Comparison of ENCODE assay signal across 23 cellular contexts in genomic region chr13:48424212-48424611, GRCh38. TPM values are rescaled to one million over a fixed set of nuclear protein-coding genes. Genes with fewer than 3 reads are reported as not detected.
DNase-seq lines count a peak whose midpoint lies in the region; ATAC-seq, FAIRE-seq and TF ChIP-seq lines count a peak whose summit lies in the region.
"Had no signal": no experiment of that assay in that cellular context is flagged by ENCODE, and none has a peak within 500 bp of the region (broad histone marks: within the 10 kb centered on the region; RNA-seq: fewer than 3 reads in every experiment).

No MANE protein-coding gene starts in this region.

- FAIRE-seq in keratinocyte (lab: Jason Lieb, UNC) = peak; percentile 75
- FAIRE-seq: H1, HTR-8/SVneo had no signal

- H2AFZ ChIP-seq in mammary epithelial cell (ENCODE audit: low read depth, low read length) (no peak overlapping the region), keratinocyte (ENCODE audit: control insufficient read depth, low read length) (no peak overlapping the region)

- in situ Hi-C loops in mammary epithelial cell (cut with MboI; ENCODE audit: low sequenced_read_pairs in 2 of 2) = no loop called here

- TF ChIP-seq CTCF in mammary epithelial cell (conservative IDR thresholded peaks at IDR 0.05 in 1 of 2, IDR thresholded peaks at IDR 0.05 in 1 of 2; ENCODE audit: extremely low read depth in 1 of 2, insufficient read depth in 1 of 2, low read depth in 1 of 2, low read length in 2 of 2) (no peak), keratinocyte (optimal IDR thresholded peaks at IDR 0.05 in 1 of 3, IDR thresholded peaks at IDR 0.05 in 1 of 3, conservative IDR thresholded peaks at IDR 0.05 in 1 of 3; ENCODE audit: extremely low read depth in 1 of 3, insufficient read depth in 2 of 3, low read length in 3 of 3) (no peak), suprapubic skin (IDR thresholded peaks at IDR 0.05) (no peak)

- H3K79me2 ChIP-seq in mammary epithelial cell (ENCODE audit: insufficient read depth, low read length) (no peaks in the 10 kb centered on the region), keratinocyte (ENCODE audit: control insufficient read depth, insufficient read depth, low read length) (no peaks in the 10 kb centered on the region)

- no peak overlapping the region for H3K9ac ChIP-seq in mammary epithelial cell (ENCODE audit: insufficient read depth, low read length)
- H3K9ac ChIP-seq in keratinocyte (ENCODE audit: control insufficient read depth, extremely low read depth, insufficient read depth, low read length) = no peak overlapping the region

- intact Hi-C loops in mammary epithelial cell (cut with micrococcal nuclease) = no loop called here

- no peak for TF ChIP-seq POLR2A in suprapubic skin (IDR thresholded peaks at IDR 0.05)

- WGBS in mammary epithelial cell (ENCODE audit: low coverage, missing lambda C conversion rate) = 62% methylated on average over 3 of the region's 3 CpGs
- 57% methylated on average over 3 of the region's 3 CpGs for WGBS in suprapubic skin

- H3K27me3 ChIP-seq in mammary epithelial cell (ENCODE audit: insufficient read depth, low read length) (no peaks in the 10 kb centered on the region), keratinocyte (ENCODE audit: control insufficient read depth, extremely low read depth, insufficient read depth, low read length) (no peaks in the 10 kb centered on the region), suprapubic skin (no peaks in the 10 kb centered on the region)
- H3K27me3 ChIP-seq: BE2C had no signal

- peaks cover 11% of the 10 kb centered on the region for H3K9me3 ChIP-seq in mammary epithelial cell (replicated peaks; ENCODE audit: insufficient read depth, low read length)
- H3K9me3 ChIP-seq in keratinocyte (ENCODE audit: control insufficient read depth, low read depth, low read length) = peaks cover 4% of the 10 kb centered on the region
- H3K9me3 ChIP-seq in suprapubic skin = peaks cover 5% of the 10 kb centered on the region
- H3K9me3 ChIP-seq: BE2C had no signal

- BruUV-seq in mammary epithelial cell (replicated peaks; lab: Mats Ljungman, UMichigan) = no TSS peak

- peak; percentile 3 for DNase-seq in M059J (ENCODE audit: low read depth)
- DNase-seq in mammary epithelial cell = peak; percentile 66
- DNase-seq in epithelial cell of prostate (ENCODE audit: low read depth, low spot score) = peak; percentile 55
- DNase-seq in keratinocyte (ENCODE audit: low read depth, low spot score) = no peak
- no peak for DNase-seq in suprapubic skin (ENCODE audit: low spot score in 2 of 2)
- no peak for DNase-seq in activated gamma-delta T cell treated with Interleukin-2 at 50 U/mL for 16 hours
- DNase-seq: ACHN; BE2C; C1 segment of cervical spinal cord; CD4-positive, CD25-positive, alpha-beta regulatory T cell; CD8-positive, alpha-beta memory T cell; COR-L47; DMS 273 treated with DMSO at 0.1 percent for 48 hours; DMS53; DND-41; EL; H9; IMR-90 had no signal

- H3K4me2 ChIP-seq in mammary epithelial cell (ENCODE audit: insufficient read depth, low read depth, low read length) = no peak overlapping the region
- peak overlapping the region; percentile 37 for H3K4me2 ChIP-seq in keratinocyte (ENCODE audit: control insufficient read depth, extremely low read depth, insufficient read depth, low read depth, low read length)

- dilution Hi-C loops in mammary epithelial cell (cut with HindIII; ENCODE audit: low sequenced_read_pairs) = no loop called here
- dilution Hi-C loops in keratinocyte (cut with MboI; ENCODE audit: extremely low pct_ligation_motif_present, low sequenced_read_pairs) = no loop called here

- TF ChIP-seq EP300 in suprapubic skin (IDR thresholded peaks at IDR 0.05) = no peak

- H4K20me1 ChIP-seq in mammary epithelial cell (ENCODE audit: insufficient read depth, low read length) (no peaks in the 10 kb centered on the region), keratinocyte (ENCODE audit: control insufficient read depth, extremely low read depth, insufficient read depth, low read length) (no peaks in the 10 kb centered on the region)

- H3K27ac ChIP-seq in mammary epithelial cell (ENCODE audit: insufficient read depth, low read depth, low read length) = no peak overlapping the region
- H3K27ac ChIP-seq in epithelial cell of prostate = peak overlapping the region; percentile 34
- no peak overlapping the region for H3K27ac ChIP-seq in keratinocyte (ENCODE audit: control insufficient read depth, insufficient read depth, low read length)
- no peak overlapping the region for H3K27ac ChIP-seq in suprapubic skin

- ATAC-seq in GM19023 (IDR thresholded peaks at IDR 0.05; ENCODE audit: unreplicated experiment) = no peak
- ATAC-seq: GM12878 had no signal

- no peaks in the 10 kb centered on the region for H3K9me1 ChIP-seq in keratinocyte (ENCODE audit: control insufficient read depth, extremely low read depth, insufficient read depth, low read length)

- H3K4me3 ChIP-seq in mammary epithelial cell (replicated peaks in 1 of 3; ENCODE audit: insufficient read depth in 1 of 3, low read depth in 2 of 3, low read length in 3 of 3) (no peak overlapping the region), keratinocyte (ENCODE audit: control insufficient read depth in 2 of 3, extremely low read depth in 1 of 3, insufficient read depth in 2 of 3, low read depth in 1 of 3, low read length in 3 of 3) (no peak overlapping the region), suprapubic skin (no peak overlapping the region)
- H3K4me3 ChIP-seq: GM12878 had no signal

- CTCF ChIA-PET in mammary epithelial cell (lab: Charles Lee; ENCODE audit: low non-redundant PET) = no interaction called here

- H3K36me3 ChIP-seq in mammary epithelial cell (ENCODE audit: insufficient read depth, low read length) = no peaks in the 10 kb centered on the region
- no peaks in the 10 kb centered on the region for H3K36me3 ChIP-seq in keratinocyte (ENCODE audit: control insufficient read depth in 2 of 2, extremely low read depth in 1 of 2, insufficient read depth in 2 of 2, low read length in 2 of 2)
- no peaks in the 10 kb centered on the region for H3K36me3 ChIP-seq in suprapubic skin
- H3K36me3 ChIP-seq: BE2C had no signal

- H3K4me1 ChIP-seq in mammary epithelial cell (ENCODE audit: insufficient read depth, low read length) (no peaks in the 10 kb centered on the region), keratinocyte (ENCODE audit: control insufficient read depth, extremely low read depth, insufficient read depth, low read length) (peaks cover 9% of the 10 kb centered on the region), suprapubic skin (peaks cover 3% of the 10 kb centered on the region)
- H3K4me1 ChIP-seq: BE2C had no signal

RNA-seq across cellular contexts. Expression of gene LPAR6, which starts 11.3 kb away (rescaled TPM):
- 0.12 TPM in 1 of 2 replicates, not detected in the other for total RNA-seq in M059J (2014; rRNA removed; shearing (Covaris generic))
- total RNA-seq in mammary epithelial cell (10 to 100 TPM in 1 of 2 donors, 1 to 10 TPM in 1; 7.9 to 17.2 TPM), suprapubic skin (10 to 100 TPM; 13.3 to 41.4 (median 22.8) TPM)
- polyA plus RNA-seq in mammary epithelial cell (2.9 TPM), keratinocyte (6.1 to 20.0 TPM (median 19.2 TPM) in 3 replicates)
- polyA minus RNA-seq in mammary epithelial cell (1.0 TPM), keratinocyte (1.5 to 6.6 TPM (median 4.6 TPM) in 3 replicates)
- 26.4 TPM for polyA plus RNA-seq in keratinocyte (2011; ENCODE audit: low read depth)
- 4.4 and 7.5 TPM in 2 replicates for polyA plus RNA-seq in keratinocyte (2011; cell fraction: cytosol; rRNA removed)
- polyA plus RNA-seq in keratinocyte (2011; cell fraction: nucleus; rRNA removed) = 33.0 and 36.7 TPM in 2 replicates
- 5.0 and 24.6 TPM in 2 replicates for polyA plus RNA-seq in keratinocyte (2012; ENCODE audit: low replicate concordance)
- polyA minus RNA-seq in keratinocyte (2011; cell fraction: cytosol; rRNA and poly(A)+ RNA removed) = 1.3 TPM
- 5.0 and 11.1 TPM in 2 replicates for polyA minus RNA-seq in keratinocyte (2011; cell fraction: nucleus; rRNA and poly(A)+ RNA removed)
- total RNA-seq: G401 had no signal

Comparison
In these comparisons a context has a peak if more than half of its experiments do, and no peak if none do; other contexts are left out.
1. DNase-seq: peak in M059J (single experiment), mammary epithelial cell (single experiment) and epithelial cell of prostate (single experiment); none in keratinocyte (single experiment), suprapubic skin (0 of 2) and activated gamma-delta T cell treated with Interleukin-2 at 50 U/mL for 16 hours (single experiment).